ENCODE assay signal across 1 cellular context in genomic region chr9:118283488-118283887, GRCh38.
TF ChIP-seq lines count a peak whose summit lies in the region.

No MANE protein-coding gene starts in this region.

TF ChIP-seq in K562, 482 proteins besides CTCF, POLR2A, EP300 and RAD21 (continued from another document):
- TF ChIP-seq MTA1 (IDR thresholded peaks at IDR 0.05; ENCODE audit: borderline replicate concordance) (no peak), GATAD2A (IDR thresholded peaks at IDR 0.05) (no peak), SRSF1 (IDR thresholded peaks at IDR 0.05; ENCODE audit: low read depth, low read length) (no peak)
